ENCODE assay signal across 8 cellular contexts in the genomic region with DNA sequence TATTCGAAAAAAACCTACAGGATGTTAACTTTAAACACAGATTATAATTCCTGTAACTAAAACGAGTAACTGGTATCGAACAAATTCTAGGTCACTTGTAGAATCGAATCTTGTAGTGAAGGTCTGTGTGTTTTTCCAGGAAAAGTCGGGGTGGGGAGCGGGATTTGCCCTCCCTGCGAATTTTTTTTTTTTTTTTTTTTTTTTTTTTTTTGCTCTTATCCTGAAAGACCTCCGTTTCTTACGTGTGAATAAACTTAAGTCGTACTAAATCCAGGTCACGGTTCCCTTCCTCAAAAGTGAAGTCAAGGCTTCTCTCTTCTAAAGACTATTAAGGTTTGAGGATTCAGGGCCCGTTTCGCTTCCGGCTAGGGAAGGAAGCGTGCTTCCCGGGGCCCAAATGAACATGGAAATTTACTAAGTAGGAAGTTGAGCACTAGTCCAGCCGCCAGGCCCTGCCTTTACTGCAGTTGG. TPM values are rescaled to one million over a fixed set of nuclear protein-coding genes. Genes with fewer than 3 reads are reported as not detected.
DNase-seq lines count a peak whose midpoint lies in the region; ATAC-seq and TF ChIP-seq lines count a peak whose summit lies in the region.

No MANE protein-coding gene starts in this region.

- H2AFZ ChIP-seq in PC-9: peak overlapping the region; percentile 90

- DNase-seq in NCI-H82 treated with DMSO at 0.1 percent for 48 hours (lab: John Stamatoyannopoulos, UW; ENCODE audit: unreplicated experiment) (peak; percentile 20), NCI-H82 (lab: John Stamatoyannopoulos, UW) (no peak), PC-9 (peak in 1 of 2 experiments; percentile 68), nephron progenitor cell (no peak), hippocampal formation (lab: John Stamatoyannopoulos, UW) (no peak)

- H3K4me1 ChIP-seq in PC-9 (replicated peaks; ENCODE audit: insufficient read depth): peaks cover 30% of the 10 kb centered on the region
- peaks cover 21 to 27% of the 10 kb centered on the region in 2 donors for H3K4me1 ChIP-seq in duodenal mucosa (ENCODE audit: control insufficient read depth in 1 of 2, insufficient read depth in 2 of 2, low read length in 2 of 2)

- H3K4me2 ChIP-seq in PC-9: peak overlapping the region; percentile 99

- CTCF ChIA-PET in PC-9 (lab: Charles Lee): interaction anchor here (0.6 to 0.9 kb wide), 3 partner anchors 69 to 1022 kb away, joined by 3 to 6 read pairs (median 4); no protein-coding TSS in a partner anchor

- H3K79me2 ChIP-seq in PC-9 (ENCODE audit: low read depth): peaks cover 47% of the 10 kb centered on the region

- peak overlapping the region; percentile 87 to 89 for H3K9ac ChIP-seq in duodenal mucosa (ENCODE audit: low read depth in 1 of 2, low read length in 2 of 2)

- peak overlapping the region; percentile 99 for H3K27ac Mint-ChIP-seq in nephron progenitor cell

- BruUV-seq in PC-9 (replicated peaks; lab: Mats Ljungman, UMichigan): no TSS peak

- H3K9me3 ChIP-seq in PC-9 (ENCODE audit: insufficient read depth, low read depth) (no peaks in the 10 kb centered on the region), duodenal mucosa (ENCODE audit: control insufficient read depth in 1 of 2, low read length in 2 of 2) (no peaks in the 10 kb centered on the region)

- peaks cover 11% of the 10 kb centered on the region for H3K36me3 Mint-ChIP-seq in nephron progenitor cell (ENCODE audit: low read depth)

- ATAC-seq in GM21576 (IDR thresholded peaks at IDR 0.05; ENCODE audit: unreplicated experiment) (no peak), HG03175 (IDR thresholded peaks at IDR 0.05; ENCODE audit: unreplicated experiment) (no peak)

- no peaks in the 10 kb centered on the region for H3K9me2 ChIP-seq in PC-9 (ENCODE audit: insufficient read depth)

- no peaks in the 10 kb centered on the region for H4K20me1 ChIP-seq in PC-9 (ENCODE audit: insufficient read depth)

- H3K4me3 Mint-ChIP-seq in nephron progenitor cell: peak overlapping the region; percentile 88

- intact Hi-C loops in PC-9 (cut with micrococcal nuclease; ENCODE audit: unreplicated experiment): loop anchor here (1.0 to 10.0 kb wide), 7 partner anchors 91 to 643 kb away; no protein-coding TSS in a partner anchor

- H3K4me1 Mint-ChIP-seq in nephron progenitor cell: peaks cover 81% of the 10 kb centered on the region

- peaks cover 3% of the 10 kb centered on the region; the same call in 1 of the 2 replicates for H3K36me3 ChIP-seq in PC-9 (ENCODE audit: low read depth)
- H3K36me3 ChIP-seq in duodenal mucosa (ENCODE audit: control insufficient read depth in 1 of 2, insufficient read depth in 2 of 2, low read length in 2 of 2): no peaks in the 10 kb centered on the region

- no peaks in the 10 kb centered on the region for H3K27me3 Mint-ChIP-seq in nephron progenitor cell (ENCODE audit: low read depth, poor library complexity)

- no peaks in the 10 kb centered on the region for H3K9me3 Mint-ChIP-seq in nephron progenitor cell

- H3K27ac ChIP-seq in PC-9: peak overlapping the region; percentile 95
- peak overlapping the region; percentile 96 for H3K27ac ChIP-seq in duodenal mucosa (ENCODE audit: low read depth, low read length)

- peaks cover 36% of the 10 kb centered on the region for H3F3A ChIP-seq in PC-9 (ENCODE audit: insufficient read depth, low read depth)

- POLR2A ChIA-PET in PC-9 (lab: Charles Lee; ENCODE audit: unreplicated experiment): interaction anchor here (0.6 to 0.7 kb wide), 3 partner anchors 11 to 383 kb away, joined by 5 to 10 read pairs (median 7); no protein-coding TSS in a partner anchor

- TF ChIP-seq CTCF in PC-9 (conservative IDR thresholded peaks at IDR 0.05): no peak
- no peak for TF ChIP-seq CTCF in nephron progenitor cell (IDR thresholded peaks at IDR 0.05)

- no peaks in the 10 kb centered on the region for H3K27me3 ChIP-seq in PC-9 (ENCODE audit: insufficient read depth, low read depth)
- H3K27me3 ChIP-seq in duodenal mucosa (ENCODE audit: control insufficient read depth in 1 of 2, insufficient read depth in 2 of 2, low read length in 2 of 2): no peaks in the 10 kb centered on the region

- peak overlapping the region; percentile 70 for H3K4me3 ChIP-seq in PC-9
- peak overlapping the region; percentile 92 to 96 for H3K4me3 ChIP-seq in duodenal mucosa (ENCODE audit: low read depth in 1 of 2, low read length in 2 of 2)

RNA-seq across cellular contexts. Expression of a gene that starts 0.8 kb away (rescaled TPM):
- total RNA-seq in PC-9 (2021): 41.2 and 54.0 TPM in 2 replicates
